In genomic region chr15:44296625-44297524, GRCh38 we compare ENCODE assay signal across 8 cellular contexts. TPM values are rescaled to one million over a fixed set of nuclear protein-coding genes. Genes with fewer than 3 reads are reported as not detected.
DNase-seq lines count a peak whose midpoint lies in the region; ATAC-seq and TF ChIP-seq lines count a peak whose summit lies in the region.

No MANE protein-coding gene starts in this region.

- H3K4me3 ChIP-seq in cardiac fibroblast (replicated peaks in 1 of 2; ENCODE audit: low read depth in 2 of 2, low read length in 2 of 2) (no peak overlapping the region), mesendoderm (ENCODE audit: low read length) (no peak overlapping the region), Peyer's patch (no peak overlapping the region)

- H3K36me3 ChIP-seq in mesendoderm (ENCODE audit: control insufficient read depth, insufficient read depth, low read length) (no peaks in the 10 kb centered on the region), Peyer's patch (no peaks in the 10 kb centered on the region)

- H3K9me3 Mint-ChIP-seq in activated naive CD4-positive, alpha-beta T cell treated with anti-CD3 and anti-CD28 coated beads, Interleukin-2, amount 50 U/mL, for 72 hours, result no peaks in the 10 kb centered on the region

- no peak for TF ChIP-seq POLR2A in Peyer's patch (IDR thresholded peaks at IDR 0.05)

- H3K9ac ChIP-seq in mesendoderm (ENCODE audit: low read length), result no peak overlapping the region

- peaks cover 2% of the 10 kb centered on the region for H3K79me1 ChIP-seq in mesendoderm (ENCODE audit: low read length)

- no peak for TF ChIP-seq CTCF in cardiac fibroblast (IDR thresholded peaks at IDR 0.05; ENCODE audit: low read depth, low read length)
- TF ChIP-seq CTCF in Peyer's patch (IDR thresholded peaks at IDR 0.05), result no peak

- H3K36me3 Mint-ChIP-seq in activated naive CD4-positive, alpha-beta T cell treated with anti-CD3 and anti-CD28 coated beads, Interleukin-2, amount 50 U/mL, for 72 hours, result peaks cover 0 to 19% of the 10 kb centered on the region in 2 donors

- H3K79me2 ChIP-seq in mesendoderm (ENCODE audit: control insufficient read depth, insufficient read depth, low read length), result no peaks in the 10 kb centered on the region

- H3K4me2 ChIP-seq in mesendoderm (ENCODE audit: low read length), result no peak overlapping the region

- H3K27ac ChIP-seq in mesendoderm (ENCODE audit: low read depth, low read length), result peak overlapping the region; percentile 19
- peak overlapping the region in 1 of 4 donors; percentile 27 for H3K27ac ChIP-seq in Peyer's patch

- H3K56ac ChIP-seq in mesendoderm (ENCODE audit: low read length), result no peak overlapping the region

- DNase-seq in activated naive CD4-positive, alpha-beta T cell treated with anti-CD3 and anti-CD28 coated beads, Interleukin-2, amount 50 U/mL, for 72 hours (ENCODE audit: low spot score in 2 of 2), result no peak
- no peak for DNase-seq in activated naive CD4-positive, alpha-beta T cell (lab: John Stamatoyannopoulos, UW)
- DNase-seq in NCI-H774 (lab: John Stamatoyannopoulos, UW) (peak; percentile 8), cardiac fibroblast (ENCODE audit: low read depth in 2 of 2) (peak; percentile 36 to 73), mesendoderm (peak; percentile 80), Peyer's patch (no peak), NCI-H82 (lab: John Stamatoyannopoulos, UW) (no peak)

- no peak overlapping the region for H3K18ac ChIP-seq in mesendoderm (ENCODE audit: low read length)

- H4K8ac ChIP-seq in mesendoderm (ENCODE audit: low read depth, low read length), result peak overlapping the region; percentile 86

- H2AK5ac ChIP-seq in mesendoderm (ENCODE audit: low read length), result no peak overlapping the region

- H3K4ac ChIP-seq in mesendoderm (ENCODE audit: low read depth, low read length), result peak overlapping the region; percentile 2

- H2BK15ac ChIP-seq in mesendoderm (replicated peaks; ENCODE audit: low read depth), result no peak overlapping the region

- H4K5ac ChIP-seq in mesendoderm (ENCODE audit: low read length), result no peak overlapping the region

- WGBS in mesendoderm (ENCODE audit: extremely low coverage, insufficient coverage, low lambda C conversion rate), result 100% methylated on average over 1 of the region's 3 CpGs

- H3K27ac Mint-ChIP-seq in activated naive CD4-positive, alpha-beta T cell treated with anti-CD3 and anti-CD28 coated beads, Interleukin-2, amount 50 U/mL, for 72 hours, result peak overlapping the region; percentile 24 to 38

- H3K4me1 ChIP-seq in mesendoderm (ENCODE audit: control insufficient read depth, low read depth, low read length), result no peaks in the 10 kb centered on the region
- peaks cover 0 to 22% (median 2%) of the 10 kb centered on the region in 4 donors for H3K4me1 ChIP-seq in Peyer's patch

- no peak overlapping the region for H2BK120ac ChIP-seq in mesendoderm (ENCODE audit: low read depth, low read length)

- ATAC-seq in activated naive CD4-positive, alpha-beta T cell treated with anti-CD3 and anti-CD28 coated beads, Interleukin-2, amount 50 U/mL, for 72 hours, result peak; percentile 48 to 51
- ATAC-seq in HG03159 (IDR thresholded peaks at IDR 0.05; ENCODE audit: unreplicated experiment), result no peak

- H3K27me3 ChIP-seq in mesendoderm (ENCODE audit: insufficient read depth, low read length, poor library complexity) (no peaks in the 10 kb centered on the region), Peyer's patch (no peaks in the 10 kb centered on the region)

- no peak overlapping the region for H3K23ac ChIP-seq in mesendoderm (ENCODE audit: low read length)

- no peak overlapping the region for H2BK5ac ChIP-seq in mesendoderm (ENCODE audit: low read length)

- H3K9me3 ChIP-seq in Peyer's patch, result no peaks in the 10 kb centered on the region

RNA-seq across cellular contexts. Expression of gene GOLM2, which starts 8.4 kb away (rescaled TPM):
- 10 to 100 TPM; 18.8 to 34.7 TPM for total RNA-seq in activated naive CD4-positive, alpha-beta T cell treated with anti-CD3 and anti-CD28 coated beads, Interleukin-2, amount 50 U/mL, for 72 hours
- 25.9 TPM for polyA plus RNA-seq in mesendoderm (2013, experiment 1 of 2)
- 25.9 TPM for polyA plus RNA-seq in mesendoderm (2013, experiment 2 of 2)
- 10 to 100 TPM; 34.1 to 57.4 (median 43.7) TPM for total RNA-seq in Peyer's patch

Comparison
In these comparisons a context has a peak if more than half of its experiments do, and no peak if none do; other contexts are left out.
1. DNase-seq: peak in NCI-H774 (single experiment), cardiac fibroblast (2 of 2) and mesendoderm (single experiment); none in activated naive CD4-positive, alpha-beta T cell treated with anti-CD3 and anti-CD28 coated beads, Interleukin-2, amount 50 U/mL, for 72 hours (0 of 2), activated naive CD4-positive, alpha-beta T cell (0 of 4), Peyer's patch (0 of 3) and NCI-H82 (single experiment).